In genomic region chr9:129752915-129753724, GRCh38 we compare ENCODE assay signal across 8 cellular contexts. TPM values are rescaled to one million over a fixed set of nuclear protein-coding genes. Genes with fewer than 3 reads are reported as not detected.
DNase-seq lines count a peak whose midpoint lies in the region; TF ChIP-seq lines count a peak whose summit lies in the region.

PTGES (minus strand) TSS chr9:129753042; CDS start chr9:129753012, 30 bp downstream.

- no peaks in the 10 kb centered on the region for H3K9me3 Mint-ChIP-seq in endothelial cell (ENCODE audit: unreplicated experiment)

- no peak for TF ChIP-seq CTCF in endothelial cell (IDR thresholded peaks at IDR 0.05; ENCODE audit: unreplicated experiment)

- no peaks in the 10 kb centered on the region for H3K36me3 Mint-ChIP-seq in endothelial cell (ENCODE audit: low read depth, unreplicated experiment)

- H3K4me1 Mint-ChIP-seq in endothelial cell (ENCODE audit: unreplicated experiment), result peaks cover 5% of the 10 kb centered on the region

- H3K4me3 Mint-ChIP-seq in endothelial cell (ENCODE audit: unreplicated experiment), result peak within 1 kb of the TSS; percentile 37

- no peak within 1 kb of the TSS for H3K27ac Mint-ChIP-seq in endothelial cell (ENCODE audit: unreplicated experiment)

- peak; percentile 34 for DNase-seq in DMS79 treated with DMSO at 0.1 percent for 48 hours (lab: John Stamatoyannopoulos, UW)
- peak; percentile 8 for DNase-seq in NCI-H2171 (lab: John Stamatoyannopoulos, UW)
- DNase-seq in activated CD8-positive, alpha-beta memory T cell treated with anti-CD3 and anti-CD28 coated beads for 24 hours, result peak; percentile 73
- peak; percentile 49 for DNase-seq in endothelial cell (ENCODE audit: low spot score)
- peak; percentile 58 for DNase-seq in mucosa of gallbladder (ENCODE audit: low spot score)
- peak; percentile 71 for DNase-seq in stimulated activated CD8-positive, alpha-beta memory T cell treated with anti-CD3 and anti-CD28 coated beads, Interleukin-4, amount 100 ng/mL, for 48 hours
- DNase-seq in RKO (ENCODE audit: low spot score), result no peak
- no peak for DNase-seq in NK-92 treated with Interleukin-12 subunit alpha and Interleukin-12 subunit beta, amount 100 ng/mL, for 24 hours (lab: John Stamatoyannopoulos, UW)

- H3K27me3 Mint-ChIP-seq in endothelial cell (ENCODE audit: unreplicated experiment), result peaks cover 3% of the 10 kb centered on the region

RNA-seq across cellular contexts. Expression of gene PTGES, which starts in this region (rescaled TPM):
- total RNA-seq in endothelial cell (ENCODE audit: unreplicated experiment) (0.15 TPM), mucosa of gallbladder (5.0 TPM)

Comparison
In these comparisons a context has a peak if more than half of its experiments do, and no peak if none do; other contexts are left out.
1. Peak in DNase-seq in endothelial cell; RNA of the gene not detected or under 1 TPM.
2. DNase-seq: peak in DMS79 treated with DMSO at 0.1 percent for 48 hours (single experiment), NCI-H2171 (single experiment), activated CD8-positive, alpha-beta memory T cell treated with anti-CD3 and anti-CD28 coated beads for 24 hours (single experiment), mucosa of gallbladder (single experiment) and stimulated activated CD8-positive, alpha-beta memory T cell treated with anti-CD3 and anti-CD28 coated beads, Interleukin-4, amount 100 ng/mL, for 48 hours (single experiment); none in RKO (single experiment) and NK-92 treated with Interleukin-12 subunit alpha and Interleukin-12 subunit beta, amount 100 ng/mL, for 24 hours (single experiment).